ENCODE assay signal across 17 cellular contexts in the genomic region with DNA sequence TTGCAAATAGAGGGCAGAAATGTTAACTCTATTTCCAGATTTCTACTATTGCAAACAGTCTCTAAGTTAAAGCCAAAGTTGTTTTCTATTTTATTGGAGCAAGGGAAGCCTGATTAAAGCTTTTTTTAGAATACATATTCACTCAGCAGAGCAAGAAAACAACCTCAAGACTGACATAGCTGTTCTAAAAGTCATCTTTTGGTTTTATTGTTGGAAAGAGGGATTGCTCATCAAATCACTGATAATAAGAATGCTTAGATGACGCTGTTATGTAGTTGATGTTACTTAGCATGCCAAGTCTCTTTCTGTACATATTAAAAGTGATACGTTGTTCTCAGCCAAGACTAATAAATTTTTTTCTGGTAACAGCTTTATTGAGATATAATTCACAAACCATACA.
"Had no signal": no experiment of that assay in that cellular context is flagged by ENCODE, and none has a peak within 500 bp of the region (broad histone marks: within the 10 kb centered on the region; RNA-seq: fewer than 3 reads in every experiment).

No MANE protein-coding gene starts in this region.

- H3K27me3 Mint-ChIP-seq: stimulated activated naive B cell treated with anti-CD40 and anti-IgM and Interleukin-4, amounts not matched to agents 10 μg/mL and 1 μg/mL and 100 μg/mL, for 72 hours had no signal

- H3K4me2 ChIP-seq: hepatocyte had no signal

- H3K9me3 Mint-ChIP-seq: activated T-cell treated with anti-CD3 and anti-CD28 coated beads, Interleukin-2, amount 50 U/mL, for 4 hours; stimulated activated naive B cell treated with anti-CD40 and anti-IgM and Interleukin-4, amounts not matched to agents 10 μg/mL and 1 μg/mL and 100 μg/mL, for 72 hours had no signal

- H3K9me3 ChIP-seq: esophagus squamous epithelium, right atrium auricular region, spleen had no signal

- H3K4me1 Mint-ChIP-seq: stimulated activated naive B cell treated with anti-CD40 and anti-IgM and Interleukin-4, amounts not matched to agents 10 μg/mL and 1 μg/mL and 100 μg/mL, for 72 hours had no signal

- H3K36me3 Mint-ChIP-seq: stimulated activated naive B cell treated with anti-CD40 and anti-IgM and Interleukin-4, amounts not matched to agents 10 μg/mL and 1 μg/mL and 100 μg/mL, for 72 hours had no signal

- H3K27ac ChIP-seq: esophagus squamous epithelium, hepatocyte, right atrium auricular region, spleen had no signal

- H3K27me3 ChIP-seq: esophagus squamous epithelium, hepatocyte, right atrium auricular region, spleen had no signal

- H3K4me3 Mint-ChIP-seq: activated naive CD8-positive, alpha-beta T cell; activated T-cell treated with anti-CD3 and anti-CD28 coated beads, Interleukin-2, amount 50 U/mL, for 4 hours; stimulated activated naive B cell treated with anti-CD40 and anti-IgM and Interleukin-4, amounts not matched to agents 10 μg/mL and 1 μg/mL and 100 μg/mL, for 72 hours had no signal

- ATAC-seq: activated T-cell treated with anti-CD3 and anti-CD28 coated beads, Interleukin-2, amount 50 U/mL, for 4 hours; stimulated activated naive B cell treated with anti-CD40 and anti-IgM and Interleukin-4, amounts not matched to agents 10 μg/mL and 1 μg/mL and 100 μg/mL, for 72 hours had no signal

- H2AFZ ChIP-seq: hepatocyte had no signal

- H3K27ac Mint-ChIP-seq: activated naive CD8-positive, alpha-beta T cell; stimulated activated naive B cell treated with anti-CD40 and anti-IgM and Interleukin-4, amounts not matched to agents 10 μg/mL and 1 μg/mL and 100 μg/mL, for 72 hours had no signal

- H3K4me1 ChIP-seq: esophagus squamous epithelium, spleen had no signal

- H3K4me3 ChIP-seq: esophagus squamous epithelium, hepatocyte, right atrium auricular region, spleen had no signal

- H3K36me3 ChIP-seq: esophagus squamous epithelium, right atrium auricular region, spleen had no signal

- H3K79me2 ChIP-seq: hepatocyte had no signal

- DNase-seq: activated CD4-positive, alpha-beta T cell treated with anti-CD3 and anti-CD28 coated beads, Interleukin-2, amount 50 U/mL, for 1 hour; activated CD4-positive, CD25-positive, alpha-beta regulatory T cell; activated gamma-delta T cell; activated T-cell treated with anti-CD3 and anti-CD28 coated beads, Interleukin-2, amount 50 U/mL, for 4 hours; anterior cingulate cortex; esophagus squamous epithelium; kidney glomerular epithelial cell; posterior cingulate gyrus; spleen; stimulated activated CD4-positive, alpha-beta T cell treated with anti-CD3 and anti-CD28 coated beads, Interleukin-1b, Interleukin-23, amount 100 ng/mL, for 48 hours; stimulated activated naive B cell treated with anti-CD40 and anti-IgM and Interleukin-4, amounts not matched to agents 10 μg/mL and 1 μg/mL and 100 μg/mL, for 72 hours; substantia nigra; T-helper 2 cell; trophoblast cell had no signal
